In the genomic region with DNA sequence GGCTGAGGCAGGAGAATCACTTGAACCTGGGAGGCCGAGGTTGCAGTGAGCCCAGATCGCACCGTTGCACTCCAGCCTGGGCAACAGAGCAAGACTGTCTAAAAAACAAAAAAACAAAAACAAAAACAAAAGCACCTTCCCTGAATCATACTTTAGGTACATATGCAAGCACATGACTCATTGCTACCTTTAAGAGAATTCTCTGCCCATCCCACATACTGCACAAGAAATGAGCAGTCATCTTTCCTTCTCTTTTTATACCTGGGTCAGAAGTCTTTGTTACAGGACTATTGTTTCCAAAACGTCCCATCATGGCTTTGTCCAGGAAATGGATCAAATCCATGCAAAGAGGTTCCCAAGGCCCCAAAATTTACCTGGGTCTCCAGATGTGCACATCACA, we compare ENCODE assay signal across 19 cellular contexts. TPM values are rescaled to one million over a fixed set of nuclear protein-coding genes. Genes with fewer than 3 reads are reported as not detected.
A peak's percentile ranks its signal among the peaks of the same experiment; 100 is the strongest.
DNase-seq lines count a peak whose midpoint lies in the region; ATAC-seq, FAIRE-seq and TF ChIP-seq lines count a peak whose summit lies in the region.
"Had no signal": no experiment of that assay in that cellular context is flagged by ENCODE, and none has a peak within 500 bp of the region (broad histone marks: within the 10 kb centered on the region; RNA-seq: fewer than 3 reads in every experiment).

No MANE protein-coding gene starts in this region.

- H3K4me2 ChIP-seq in PC-3 (ENCODE audit: low read length), result no peak overlapping the region

- no peak overlapping the region for H2AFZ ChIP-seq in PC-3 (ENCODE audit: low read length)

- no peak for FAIRE-seq in bronchial epithelial cell (lab: Jason Lieb, UNC)
- FAIRE-seq: D721Med, G401.6, GM12891, H1 had no signal

- H3K4me3 ChIP-seq in PC-3 (ENCODE audit: low read length) (no peak overlapping the region), bronchial epithelial cell (ENCODE audit: low read depth, low read length) (no peak overlapping the region)

- no peak overlapping the region for H3K27ac ChIP-seq in PC-3 (ENCODE audit: low read length)
- H3K27ac ChIP-seq: HL-60 had no signal

- H3K27me3 ChIP-seq in PC-3 (ENCODE audit: low read length) (no peaks in the 10 kb centered on the region), bronchial epithelial cell (ENCODE audit: control insufficient read depth, insufficient read depth, low read length) (no peaks in the 10 kb centered on the region)

- H3K36me3 ChIP-seq in PC-3 (ENCODE audit: low read depth, low read length), result no peaks in the 10 kb centered on the region
- H3K36me3 ChIP-seq in bronchial epithelial cell (ENCODE audit: control insufficient read depth, insufficient read depth, low read length), result no peaks in the 10 kb centered on the region

- H3F3A ChIP-seq in PC-3 (ENCODE audit: low read length, unreplicated experiment), result no peaks in the 10 kb centered on the region

- POLR2A ChIA-PET in PC-3 (lab: Charles Lee; ENCODE audit: unreplicated experiment), result no interaction called here

- DNase-seq in PC-3 (peak; percentile 71), bronchial epithelial cell (ENCODE audit: low read depth) (peak; percentile 86), kidney tubule cell (ENCODE audit: low spot score) (peak; percentile 38), NCI-H1417 (lab: John Stamatoyannopoulos, UW) (no peak)
- DNase-seq in stimulated activated CD4-positive, alpha-beta T cell treated with anti-CD3 and anti-CD28 coated beads, Interleukin-2, amount 100 ng/mL, for 48 hours, result no peak
- DNase-seq: CD8-positive, alpha-beta T cell; COR-L47; DMS153; DMS79 treated with DMSO at 0.1 percent for 48 hours; EL; HCEC 1CT; HFFc6 had no signal

- ATAC-seq in PC-3 (peak; percentile 86), GM21423 (IDR thresholded peaks at IDR 0.05; ENCODE audit: unreplicated experiment) (no peak)
- ATAC-seq: CD8-positive, alpha-beta T cell had no signal

- no peaks in the 10 kb centered on the region for H4K20me1 ChIP-seq in PC-3 (ENCODE audit: low read length)

- intact Hi-C loops in PC-3 (cut with micrococcal nuclease), result no loop called here

- no peaks in the 10 kb centered on the region for H3K9me2 ChIP-seq in PC-3 (replicated peaks; ENCODE audit: low read length)

- H3K4me1 ChIP-seq in PC-3 (ENCODE audit: insufficient read depth, low read length), result peaks cover 21% of the 10 kb centered on the region

- no peaks in the 10 kb centered on the region for H3K79me2 ChIP-seq in PC-3 (ENCODE audit: low read length)

- TF ChIP-seq CTCF in PC-3 (conservative IDR thresholded peaks at IDR 0.05; ENCODE audit: low read depth, low read length) (no peak), bronchial epithelial cell (IDR thresholded peaks at IDR 0.05; ENCODE audit: insufficient read depth, low read length, severe bottlenecking) (no peak)

- no peaks in the 10 kb centered on the region for H3K9me3 ChIP-seq in PC-3 (ENCODE audit: low read length)

- CTCF ChIA-PET in PC-3 (lab: Charles Lee), result no interaction called here

- BruUV-seq in PC-3 (replicated peaks; lab: Mats Ljungman, UMichigan), result no TSS peak

- no peak overlapping the region for H3K9ac ChIP-seq in PC-3 (ENCODE audit: low read length)

RNA-seq across cellular contexts. Expression of a gene that starts 21.5 kb away (rescaled TPM):
- total RNA-seq in PC-3 (2014; rRNA removed) (8.3 and 8.8 TPM in 2 replicates), bronchial epithelial cell (6.5 and 11.1 TPM in 2 replicates)
- total RNA-seq: CD8-positive, alpha-beta T cell; H1 had no signal

RNA-seq across cellular contexts. Expression of a gene that starts 43.1 kb away (rescaled TPM):
- total RNA-seq in PC-3 (2014; rRNA removed) (0.29 and 0.40 TPM in 2 replicates), bronchial epithelial cell (under 0.01 and 0.13 TPM in 2 replicates)
- total RNA-seq: A673; CD8-positive, alpha-beta T cell; HFFc6 had no signal

RNA-seq across cellular contexts. Expression of a gene that starts 47.0 kb away (rescaled TPM):
- total RNA-seq in PC-3 (2014; rRNA removed), result 1.6 TPM in 1 of 2 replicates, not detected in the other
- 77.1 and 102 TPM in 2 replicates for total RNA-seq in bronchial epithelial cell

Comparison
In these comparisons a context has a peak if more than half of its experiments do, and no peak if none do; other contexts are left out.
1. DNase-seq: peak in PC-3 (single experiment), bronchial epithelial cell (single experiment) and kidney tubule cell (single experiment); none in NCI-H1417 (0 of 3) and stimulated activated CD4-positive, alpha-beta T cell treated with anti-CD3 and anti-CD28 coated beads, Interleukin-2, amount 100 ng/mL, for 48 hours (0 of 2).
2. RNA of a gene that starts 47.0 kb away (total RNA-seq): 77.1 to 102 TPM in bronchial epithelial cell; 1.6 TPM in PC-3; every median in the first group is over 10 times any median in the second.